25 cellular contexts compared by ENCODE assay signal in the genomic region with DNA sequence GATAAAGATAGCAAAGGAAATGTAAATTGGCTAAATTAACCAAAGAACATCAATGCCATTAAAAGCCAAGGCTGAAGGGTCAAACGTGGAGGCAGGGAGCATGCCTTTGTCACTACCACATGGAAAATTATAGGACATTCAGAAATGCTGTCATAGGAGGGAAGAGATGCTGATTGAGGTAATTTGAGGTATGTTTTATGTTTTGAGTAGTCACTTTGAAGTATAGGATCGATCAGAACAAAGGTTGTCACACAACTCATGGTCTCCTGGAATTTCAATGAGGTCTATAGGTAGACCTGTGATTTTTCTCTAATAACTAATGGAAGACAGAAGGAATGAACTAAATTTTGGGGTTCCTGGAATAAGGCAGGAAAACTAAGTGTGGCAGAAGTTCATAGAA.
"Had no signal": no experiment of that assay in that cellular context is flagged by ENCODE, and none has a peak within 500 bp of the region (broad histone marks: within the 10 kb centered on the region; RNA-seq: fewer than 3 reads in every experiment).

No MANE protein-coding gene starts in this region.

- H3K4me3 ChIP-seq: colonic mucosa, esophagus muscularis mucosa, heart right ventricle, lung, pancreas, sigmoid colon, stomach, tibial nerve, upper lobe of right lung, vagina had no signal

- H3K9me3 ChIP-seq: colonic mucosa, esophagus muscularis mucosa, heart right ventricle, pancreas, sigmoid colon, stomach, tibial nerve, upper lobe of right lung, vagina had no signal

- H3K4me1 Mint-ChIP-seq: immature natural killer cell; memory B cell; natural killer cell; stimulated activated effector memory CD8-positive, alpha-beta T cell treated with anti-CD3 and anti-CD28 coated beads, Interleukin-12 subunit alpha, Interleukin-12 subunit beta, amount 100 ng/mL, for 72 hours had no signal

- DNase-seq: colonic mucosa; effector CD8-positive, alpha-beta T cell; endodermal cell; foreskin melanocyte; glutamatergic neuron; heart right ventricle; hippocampal formation; immature natural killer cell; islet precursor cell; natural killer cell; pancreas; sigmoid colon; stimulated activated CD4-positive, alpha-beta T cell treated with anti-CD3 and anti-CD28 coated beads, Interleukin-2, amount 100 ng/mL, for 24 hours; stimulated activated CD4-positive, alpha-beta T cell treated with anti-CD3 and anti-CD28 coated beads, Interleukin-4, amount 100 ng/mL, for 24 hours; stimulated activated naive CD4-positive, alpha-beta T cell treated with Interleukin-2 at 50 U/mL for 16 hours; stomach; upper lobe of right lung had no signal

- H3K27ac ChIP-seq: colonic mucosa, esophagus muscularis mucosa, heart right ventricle, pancreas, stomach, tibial nerve, upper lobe of right lung, vagina had no signal

- H3K36me3 ChIP-seq: colonic mucosa, heart right ventricle, pancreas, sigmoid colon, stomach, tibial nerve, upper lobe of right lung, vagina had no signal

- H3K36me3 Mint-ChIP-seq: immature natural killer cell; memory B cell; natural killer cell; stimulated activated effector memory CD8-positive, alpha-beta T cell treated with anti-CD3 and anti-CD28 coated beads, Interleukin-12 subunit alpha, Interleukin-12 subunit beta, amount 100 ng/mL, for 72 hours had no signal

- H3K27ac Mint-ChIP-seq: dendritic cell treated with granulocyte-macrophage colony-stimulating factor and Interleukin-4, amounts not matched to agents 40 ng/mL and 50 ng/mL, for 4 days; endodermal cell; immature natural killer cell; memory B cell; natural killer cell; stimulated activated effector memory CD8-positive, alpha-beta T cell treated with anti-CD3 and anti-CD28 coated beads, Interleukin-12 subunit alpha, Interleukin-12 subunit beta, amount 100 ng/mL, for 72 hours had no signal

- H3K4me3 Mint-ChIP-seq: dendritic cell treated with granulocyte-macrophage colony-stimulating factor and Interleukin-4, amounts not matched to agents 40 ng/mL and 50 ng/mL, for 4 days; endodermal cell; immature natural killer cell; memory B cell; natural killer cell; stimulated activated effector memory CD8-positive, alpha-beta T cell treated with anti-CD3 and anti-CD28 coated beads, Interleukin-12 subunit alpha, Interleukin-12 subunit beta, amount 100 ng/mL, for 72 hours had no signal

- FAIRE-seq: endothelial cell of umbilical vein, pancreas had no signal

- H3K9me3 Mint-ChIP-seq: dendritic cell treated with granulocyte-macrophage colony-stimulating factor and Interleukin-4, amounts not matched to agents 40 ng/mL and 50 ng/mL, for 4 days; endodermal cell had no signal

- ATAC-seq: heart right ventricle; natural killer cell; pancreas; stimulated activated effector memory CD8-positive, alpha-beta T cell treated with anti-CD3 and anti-CD28 coated beads, Interleukin-12 subunit alpha, Interleukin-12 subunit beta, amount 100 ng/mL, for 72 hours; upper lobe of right lung had no signal

- H3K4me1 ChIP-seq: colonic mucosa, heart right ventricle, upper lobe of right lung, vagina had no signal

- H3K27me3 ChIP-seq: colonic mucosa, esophagus muscularis mucosa, heart right ventricle, pancreas, sigmoid colon, stomach, tibial nerve, upper lobe of right lung, vagina had no signal

- H3K27me3 Mint-ChIP-seq: dendritic cell treated with granulocyte-macrophage colony-stimulating factor and Interleukin-4, amounts not matched to agents 40 ng/mL and 50 ng/mL, for 4 days; memory B cell had no signal
